In the genomic region with DNA sequence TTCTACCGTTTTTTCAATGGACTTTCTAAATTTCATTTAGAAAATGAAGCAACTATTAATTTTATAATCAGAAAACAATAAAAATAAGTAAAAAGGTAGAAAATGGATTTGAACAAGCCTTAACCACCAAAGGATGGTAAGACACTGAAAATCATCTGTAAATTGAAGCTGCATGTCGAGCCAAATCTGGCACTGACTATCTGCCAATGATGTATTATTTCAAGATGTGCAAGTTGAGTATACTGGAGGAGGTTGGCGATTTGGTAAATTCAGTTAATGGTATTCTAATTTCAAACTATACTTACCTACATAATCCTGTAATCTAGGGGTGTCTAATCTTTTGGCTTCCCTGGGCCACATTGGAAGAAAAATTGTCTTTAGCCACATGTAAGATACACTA, we compare ENCODE assay signal across 1 cellular context.
TF ChIP-seq lines count a peak whose summit lies in the region.

No MANE protein-coding gene starts in this region.

TF ChIP-seq in IMR-90, 13 proteins besides CTCF, POLR2A, EP300 and RAD21 (continued from another document):
- TF ChIP-seq, protein P1, sequence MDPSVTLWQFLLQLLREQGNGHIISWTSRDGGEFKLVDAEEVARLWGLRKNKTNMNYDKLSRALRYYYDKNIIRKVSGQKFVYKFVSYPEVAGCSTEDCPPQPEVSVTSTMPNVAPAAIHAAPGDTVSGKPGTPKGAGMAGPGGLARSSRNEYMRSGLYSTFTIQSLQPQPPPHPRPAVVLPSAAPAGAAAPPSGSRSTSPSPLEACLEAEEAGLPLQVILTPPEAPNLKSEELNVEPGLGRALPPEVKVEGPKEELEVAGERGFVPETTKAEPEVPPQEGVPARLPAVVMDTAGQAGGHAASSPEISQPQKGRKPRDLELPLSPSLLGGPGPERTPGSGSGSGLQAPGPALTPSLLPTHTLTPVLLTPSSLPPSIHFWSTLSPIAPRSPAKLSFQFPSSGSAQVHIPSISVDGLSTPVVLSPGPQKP (IDR thresholded peaks at IDR 0.05; ENCODE audit: borderline replicate concordance, low read depth, low read length) = no peak
- TF ChIP-seq MAZ (IDR thresholded peaks at IDR 0.05; ENCODE audit: borderline replicate concordance, low read depth, low read length) (no peak), SMC3 (IDR thresholded peaks at IDR 0.05; ENCODE audit: low read depth, low read length) (no peak), NFE2L2 (IDR thresholded peaks at IDR 0.05; ENCODE audit: low read depth, low read length) (no peak), CEBPB (IDR thresholded peaks at IDR 0.05; ENCODE audit: low read depth, low read length) (no peak), CHD1 (IDR thresholded peaks at IDR 0.05; ENCODE audit: low read depth, low read length) (no peak)
